ENCODE assay signal across 17 cellular contexts in the genomic region with DNA sequence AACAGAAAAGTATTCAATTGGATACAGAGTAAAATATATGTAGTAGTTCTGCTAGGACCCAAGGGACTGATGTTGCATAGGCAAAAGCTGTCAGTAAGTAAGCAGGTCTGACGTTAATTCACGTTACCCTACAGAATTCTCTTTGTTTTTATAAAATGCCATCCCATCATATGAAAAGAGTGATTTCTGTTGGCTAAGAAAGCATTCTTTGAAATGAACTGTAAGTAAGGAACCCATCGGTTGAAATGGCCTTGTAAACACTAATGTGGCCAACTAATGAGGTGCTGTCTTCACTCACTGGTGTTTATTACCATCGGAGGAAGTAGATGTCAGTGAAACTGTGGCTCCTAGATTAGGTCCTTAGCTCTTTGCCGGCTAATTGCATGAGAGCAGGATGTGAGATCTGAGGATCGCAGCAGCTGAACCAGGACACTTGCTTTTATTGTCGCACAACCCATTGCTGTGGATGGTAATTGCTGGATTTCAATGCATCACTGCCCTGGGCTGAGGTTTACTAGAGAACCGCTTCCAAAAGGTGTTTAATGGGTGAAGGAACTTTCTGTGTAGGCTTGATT.
"Had no signal": no experiment of that assay in that cellular context is flagged by ENCODE, and none has a peak within 500 bp of the region (broad histone marks: within the 10 kb centered on the region; RNA-seq: fewer than 3 reads in every experiment).

No MANE protein-coding gene starts in this region.

- H3K27ac Mint-ChIP-seq: activated naive CD8-positive, alpha-beta T cell treated with anti-CD3 and anti-CD28 coated beads for 36 hours; naive thymus-derived CD4-positive, alpha-beta T cell; neural progenitor cell had no signal

- FAIRE-seq: astrocyte had no signal

- H3K9me3 ChIP-seq: left lung, thoracic aorta, upper lobe of left lung had no signal

- DNase-seq: activated CD4-positive, alpha-beta T cell treated with anti-CD3 and anti-CD28 coated beads for 1 hour; activated CD4-positive, alpha-beta T cell treated with anti-CD3 and anti-CD28 coated beads, Interleukin-2, amount 50 U/mL, for 1 hour; activated naive CD4-positive, alpha-beta T cell treated with Interleukin-2 at 50 U/mL for 16 hours; activated naive CD8-positive, alpha-beta T cell treated with anti-CD3 and anti-CD28 coated beads for 36 hours; activated T-cell treated with anti-CD3 and anti-CD28 coated beads, Interleukin-2, amount 50 U/mL, for 4 hours; foreskin fibroblast; left lung; naive thymus-derived CD4-positive, alpha-beta T cell; retina; stimulated activated CD4-positive, alpha-beta T cell treated with anti-CD3 and anti-CD28 coated beads, Interleukin-4, amount 100 ng/mL, for 1 hour; stimulated activated naive CD4-positive, alpha-beta T cell; upper lobe of left lung had no signal

- H3K4me1 ChIP-seq: left lung, neural progenitor cell, upper lobe of left lung had no signal

- H3K4me3 ChIP-seq: coronary artery, left lung, lung, neural progenitor cell, thoracic aorta, upper lobe of left lung had no signal

- ATAC-seq: activated T-cell treated with anti-CD3 and anti-CD28 coated beads, Interleukin-2, amount 50 U/mL, for 4 hours; left lung; naive thymus-derived CD4-positive, alpha-beta T cell had no signal

- H3K4me1 Mint-ChIP-seq: activated naive CD8-positive, alpha-beta T cell treated with anti-CD3 and anti-CD28 coated beads for 36 hours; naive thymus-derived CD4-positive, alpha-beta T cell; neural progenitor cell had no signal

- H3K9me3 Mint-ChIP-seq: activated naive CD8-positive, alpha-beta T cell treated with anti-CD3 and anti-CD28 coated beads for 36 hours; activated T-cell treated with anti-CD3 and anti-CD28 coated beads, Interleukin-2, amount 50 U/mL, for 4 hours; naive thymus-derived CD4-positive, alpha-beta T cell; neural progenitor cell had no signal

- H3K27ac ChIP-seq: coronary artery, left lung, neural progenitor cell, thoracic aorta, upper lobe of left lung had no signal

- H3K4me3 Mint-ChIP-seq: activated naive CD8-positive, alpha-beta T cell treated with anti-CD3 and anti-CD28 coated beads for 36 hours; activated T-cell treated with anti-CD3 and anti-CD28 coated beads, Interleukin-2, amount 50 U/mL, for 4 hours; naive thymus-derived CD4-positive, alpha-beta T cell; neural progenitor cell had no signal

- H3K27me3 Mint-ChIP-seq: activated naive CD8-positive, alpha-beta T cell treated with anti-CD3 and anti-CD28 coated beads for 36 hours; naive thymus-derived CD4-positive, alpha-beta T cell had no signal

- H3K9ac ChIP-seq: neural progenitor cell had no signal

- H3K27me3 ChIP-seq: left lung, neural progenitor cell, upper lobe of left lung had no signal
